In genomic region chr2:178891265-178891958, GRCh38 we compare ENCODE assay signal across 8 cellular contexts.
DNase-seq lines count a peak whose midpoint lies in the region; ATAC-seq and TF ChIP-seq lines count a peak whose summit lies in the region.

No MANE protein-coding gene starts in this region.

- DNase-seq in NCI-H82 treated with DMSO at 0.1 percent for 48 hours (lab: John Stamatoyannopoulos, UW; ENCODE audit: unreplicated experiment) (peak; percentile 79), epithelial cell of esophagus (ENCODE audit: low read depth) (peak; percentile 71)
- DNase-seq in activated CD8-positive, alpha-beta memory T cell treated with anti-CD3 and anti-CD28 coated beads, Interleukin-2, amount 10 ng/mL, durations not matched to agents 7 days and 5 days, result peak; percentile 73
- DNase-seq in naive thymus-derived CD4-positive, alpha-beta T cell, result peak; percentile 9 to 65 (median 49)
- peak; percentile 67 for DNase-seq in stimulated activated naive CD8-positive, alpha-beta T cell treated with anti-CD3 and anti-CD28 coated beads, Interleukin-15, Interleukin-2, amounts not matched to agents 100 U/mL and 50 U/mL, for 24 hours

- no peaks in the 10 kb centered on the region for H3K4me1 ChIP-seq in naive thymus-derived CD4-positive, alpha-beta T cell (ENCODE audit: control insufficient read depth in 2 of 2, insufficient read depth in 2 of 2, low read length in 2 of 2)

- H3K27ac Mint-ChIP-seq in activated CD8-positive, alpha-beta memory T cell treated with anti-CD3 and anti-CD28 coated beads, Interleukin-2, amount 10 ng/mL, durations not matched to agents 7 days and 5 days, result no peak overlapping the region
- no peak overlapping the region for H3K27ac Mint-ChIP-seq in naive thymus-derived CD4-positive, alpha-beta T cell

- ATAC-seq in GM19035 (IDR thresholded peaks at IDR 0.05; ENCODE audit: unreplicated experiment), result peak; percentile 90
- ATAC-seq in HG03354 (IDR thresholded peaks at IDR 0.05; ENCODE audit: poor library complexity, severe bottlenecking, unreplicated experiment), result peak; percentile 95
- ATAC-seq in activated CD8-positive, alpha-beta memory T cell treated with anti-CD3 and anti-CD28 coated beads, Interleukin-2, amount 10 ng/mL, durations not matched to agents 7 days and 5 days, result peak; percentile 79
- peak; percentile 83 for ATAC-seq in naive thymus-derived CD4-positive, alpha-beta T cell
- peak; percentile 81 for ATAC-seq in stimulated activated naive CD8-positive, alpha-beta T cell treated with anti-CD3 and anti-CD28 coated beads, Interleukin-15, Interleukin-2, amounts not matched to agents 100 U/mL and 50 U/mL, for 24 hours

- CTCF ChIA-PET in activated CD8-positive, alpha-beta memory T cell treated with anti-CD3 and anti-CD28 coated beads, Interleukin-2, amount 10 ng/mL, durations not matched to agents 7 days and 5 days (lab: Charles Lee), result interaction anchor here (0.7 to 3.2 kb wide), 7 partner anchors 8 to 238 kb away, joined by 3 to 12 read pairs (median 4); no protein-coding TSS in a partner anchor
- CTCF ChIA-PET in naive thymus-derived CD4-positive, alpha-beta T cell (lab: Charles Lee), result interaction anchor here (0.6 to 3.3 kb wide), 14 partner anchors 12 to 261 kb away, joined by 3 to 44 read pairs (median 4); no protein-coding TSS in a partner anchor

- POLR2A ChIA-PET in naive thymus-derived CD4-positive, alpha-beta T cell (lab: Charles Lee), result no interaction called here

- H3K36me3 ChIP-seq in naive thymus-derived CD4-positive, alpha-beta T cell (ENCODE audit: control insufficient read depth in 2 of 3, insufficient read depth in 3 of 3, low read length in 3 of 3), result peaks cover 0 to 6% (median 0%) of the 10 kb centered on the region in 3 experiments

- peaks cover 2% of the 10 kb centered on the region for H3K27me3 Mint-ChIP-seq in activated CD8-positive, alpha-beta memory T cell treated with anti-CD3 and anti-CD28 coated beads, Interleukin-2, amount 10 ng/mL, durations not matched to agents 7 days and 5 days
- no peaks in the 10 kb centered on the region for H3K27me3 Mint-ChIP-seq in naive thymus-derived CD4-positive, alpha-beta T cell

- H3K9me3 Mint-ChIP-seq in activated CD8-positive, alpha-beta memory T cell treated with anti-CD3 and anti-CD28 coated beads, Interleukin-2, amount 10 ng/mL, durations not matched to agents 7 days and 5 days (ENCODE audit: low read depth), result no peaks in the 10 kb centered on the region
- H3K9me3 Mint-ChIP-seq in naive thymus-derived CD4-positive, alpha-beta T cell, result no peaks in the 10 kb centered on the region

- intact Hi-C loops in naive thymus-derived CD4-positive, alpha-beta T cell (cut with micrococcal nuclease), result loop anchor here (1.0 to 5.0 kb wide), 9 partner anchors 23 to 861 kb away; no protein-coding TSS in a partner anchor

- H3K27me3 ChIP-seq in naive thymus-derived CD4-positive, alpha-beta T cell (ENCODE audit: control insufficient read depth in 2 of 2, insufficient read depth in 2 of 2, low read length in 2 of 2), result no peaks in the 10 kb centered on the region

- no peak overlapping the region for H3K4me3 ChIP-seq in epithelial cell of esophagus (ENCODE audit: low read length)
- no peak overlapping the region for H3K4me3 ChIP-seq in naive thymus-derived CD4-positive, alpha-beta T cell (ENCODE audit: low read length)

- no peaks in the 10 kb centered on the region for H3K36me3 Mint-ChIP-seq in activated CD8-positive, alpha-beta memory T cell treated with anti-CD3 and anti-CD28 coated beads, Interleukin-2, amount 10 ng/mL, durations not matched to agents 7 days and 5 days
- peaks cover 0 to 20% (median 15%) of the 10 kb centered on the region in 5 donors for H3K36me3 Mint-ChIP-seq in naive thymus-derived CD4-positive, alpha-beta T cell

- TF ChIP-seq CTCF in C4-2B (conservative IDR thresholded peaks at IDR 0.05) (peak; percentile 89), epithelial cell of esophagus (IDR thresholded peaks at IDR 0.05; ENCODE audit: insufficient read depth, low read depth, low read length, missing control alignments) (peak; percentile 95)

- no peaks in the 10 kb centered on the region for H3K9me3 ChIP-seq in naive thymus-derived CD4-positive, alpha-beta T cell (ENCODE audit: control insufficient read depth in 2 of 3, low read length in 3 of 3)

- no peak overlapping the region for H3K4me3 Mint-ChIP-seq in activated CD8-positive, alpha-beta memory T cell treated with anti-CD3 and anti-CD28 coated beads, Interleukin-2, amount 10 ng/mL, durations not matched to agents 7 days and 5 days
- no peak overlapping the region for H3K4me3 Mint-ChIP-seq in naive thymus-derived CD4-positive, alpha-beta T cell

- H3K27ac ChIP-seq in C4-2B, result no peak overlapping the region
- no peak overlapping the region for H3K27ac ChIP-seq in naive thymus-derived CD4-positive, alpha-beta T cell (ENCODE audit: low read depth, low read length)

- peaks cover 2% of the 10 kb centered on the region for H3K4me1 Mint-ChIP-seq in activated CD8-positive, alpha-beta memory T cell treated with anti-CD3 and anti-CD28 coated beads, Interleukin-2, amount 10 ng/mL, durations not matched to agents 7 days and 5 days
- H3K4me1 Mint-ChIP-seq in naive thymus-derived CD4-positive, alpha-beta T cell, result peaks cover 5 to 17% (median 7%) of the 10 kb centered on the region in 7 donors
